Comparison of ENCODE assay signal across 1 cellular context in the genomic region with DNA sequence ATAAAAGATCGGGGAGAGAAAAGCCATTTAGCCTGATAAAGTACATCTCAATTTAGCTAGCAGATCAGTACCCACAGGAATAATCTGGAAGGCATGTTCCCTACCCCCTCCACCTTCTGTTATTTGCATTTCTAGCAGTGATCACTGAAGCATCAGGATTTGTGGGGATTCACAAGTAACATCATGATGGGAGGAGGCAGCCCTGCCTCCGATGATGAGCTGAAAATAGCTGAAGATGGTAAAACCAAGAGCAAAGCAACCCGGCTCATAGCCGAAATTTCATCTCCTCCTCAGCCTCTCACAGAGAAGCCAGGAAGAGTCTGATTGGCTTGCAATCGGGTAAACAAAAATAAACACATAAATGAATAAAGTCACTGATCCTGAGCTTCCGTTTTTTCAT.
TF ChIP-seq lines count a peak whose summit lies in the region.

No MANE protein-coding gene starts in this region.

TF ChIP-seq in H1, 55 proteins besides CTCF, POLR2A, EP300 and RAD21:
- TF ChIP-seq SRF (IDR thresholded peaks at IDR 0.05; ENCODE audit: low read depth, low read length) (no peak), CTBP2 (IDR thresholded peaks at IDR 0.05; ENCODE audit: borderline replicate concordance, insufficient read depth, insufficient read length, low read length) (no peak), SIN3A (conservative IDR thresholded peaks at IDR 0.05 in 1 of 2, IDR thresholded peaks at IDR 0.05 in 1 of 2; ENCODE audit: low read depth in 1 of 2, low read length in 2 of 2) (no peak), FOSL1 (IDR thresholded peaks at IDR 0.05; ENCODE audit: insufficient read depth, low read depth, low read length) (no peak), HDAC6 (IDR thresholded peaks at IDR 0.05; ENCODE audit: low read depth, low read length) (no peak), TAF7 (optimal IDR thresholded peaks at IDR 0.05; ENCODE audit: borderline replicate concordance, low read depth, low read length) (no peak), NRF1 (IDR thresholded peaks at IDR 0.05; ENCODE audit: low read depth, low read length) (no peak), SP1 (IDR thresholded peaks at IDR 0.05; ENCODE audit: low read depth, low read length) (no peak), CBX5 (IDR thresholded peaks at IDR 0.05; ENCODE audit: low read depth, low read length) (no peak), TCF12 (IDR thresholded peaks at IDR 0.05; ENCODE audit: low read depth, low read length) (no peak)
TF ChIP-seq in H1: peak in this region for 0.
